In the genomic region with DNA sequence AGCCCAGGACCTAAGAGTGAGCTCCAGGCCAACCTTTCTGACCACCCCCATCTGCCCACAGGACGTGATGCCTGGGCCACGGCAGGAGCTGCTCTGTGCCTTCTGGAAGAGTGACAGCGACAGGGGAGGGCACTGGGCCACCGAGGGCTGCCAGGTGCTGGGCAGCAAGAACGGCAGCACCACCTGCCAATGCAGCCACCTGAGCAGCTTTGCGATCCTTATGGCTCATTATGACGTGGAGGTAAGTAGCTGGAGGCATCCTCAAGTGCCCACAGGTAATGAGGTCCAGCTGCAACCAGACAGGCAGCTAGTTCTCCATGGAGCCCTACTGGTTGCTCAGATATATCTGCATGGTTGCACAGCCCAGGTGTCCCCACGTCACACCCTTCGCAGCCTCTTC, we compare ENCODE assay signal across 14 cellular contexts. TPM values are rescaled to one million over a fixed set of nuclear protein-coding genes. Genes with fewer than 3 reads are reported as not detected.
DNase-seq lines count a peak whose midpoint lies in the region; ATAC-seq, FAIRE-seq and TF ChIP-seq lines count a peak whose summit lies in the region.
"Had no signal": no experiment of that assay in that cellular context is flagged by ENCODE, and none has a peak within 500 bp of the region (broad histone marks: within the 10 kb centered on the region; RNA-seq: fewer than 3 reads in every experiment).

No MANE protein-coding gene starts in this region.

- no peaks in the 10 kb centered on the region for H3K79me2 ChIP-seq in GM12878 (ENCODE audit: control insufficient read depth, insufficient read depth, low read length)

- H3K9me3 ChIP-seq in GM12878 (replicated peaks; ENCODE audit: control insufficient read depth, insufficient read depth, low read length) (no peaks in the 10 kb centered on the region; the same call in 2 of the 3 replicates), upper lobe of right lung (no peaks in the 10 kb centered on the region)

- RAD21 ChIA-PET in GM12878 (lab: Charles Lee; ENCODE audit: unreplicated experiment): interaction anchor here (1.2 to 4.6 kb wide), 5 partner anchors 20 to 224 kb away, joined by 3 to 94 read pairs (median 7); no protein-coding TSS in a partner anchor

- intact Hi-C loops in GM12878 (cut with micrococcal nuclease; ENCODE audit: unreplicated experiment): no loop called here
- intact Hi-C loops in upper lobe of right lung (cut with DNase I): no loop called here

- H3K9ac ChIP-seq in GM12878 (ENCODE audit: control insufficient read depth, insufficient read depth, low read length): no peak overlapping the region

- in situ Hi-C loops in GM12878 (cut with MboI): no loop called here

- peak overlapping the region; percentile 13 to 92 for H3K27ac Mint-ChIP-seq in activated naive CD4-positive, alpha-beta T cell treated with anti-CD3 and anti-CD28 coated beads, Interleukin-2, amount 50 U/mL, for 72 hours
- H3K27ac Mint-ChIP-seq in activated naive CD4-positive, alpha-beta T cell treated with anti-CD3 and anti-CD28 coated beads, Interleukin-2, amount 10 ng/mL, durations not matched to agents 7 days and 5 days: no peak overlapping the region
- H3K27ac Mint-ChIP-seq: activated B cell treated with CpG ODN at 0.5 μM for 24 hours had no signal

- H3K27me3 Mint-ChIP-seq in activated naive CD4-positive, alpha-beta T cell treated with anti-CD3 and anti-CD28 coated beads, Interleukin-2, amount 10 ng/mL, durations not matched to agents 7 days and 5 days: no peaks in the 10 kb centered on the region
- H3K27me3 Mint-ChIP-seq: activated B cell treated with CpG ODN at 0.5 μM for 24 hours had no signal

- POLR2A ChIA-PET in GM12878 (lab: Charles Lee): interaction anchor here (0.7 to 4.0 kb wide), 6 partner anchors 14 to 49 kb away, joined by 3 to 38 read pairs (median 6); a partner anchor contains a TSS

- BruUV-seq in GM12878 (replicated peaks; lab: Mats Ljungman, UMichigan): no TSS peak

- H3K4me2 ChIP-seq in GM12878 (ENCODE audit: control insufficient read depth, insufficient read depth): no peak overlapping the region

- H4K20me1 ChIP-seq in GM12878 (ENCODE audit: control insufficient read depth, insufficient read depth): no peaks in the 10 kb centered on the region

- H3K9me3 Mint-ChIP-seq in activated naive CD4-positive, alpha-beta T cell treated with anti-CD3 and anti-CD28 coated beads, Interleukin-2, amount 50 U/mL, for 72 hours: no peaks in the 10 kb centered on the region
- H3K9me3 Mint-ChIP-seq in activated naive CD4-positive, alpha-beta T cell treated with anti-CD3 and anti-CD28 coated beads, Interleukin-2, amount 10 ng/mL, durations not matched to agents 7 days and 5 days: no peaks in the 10 kb centered on the region
- H3K9me3 Mint-ChIP-seq: activated B cell treated with CpG ODN at 0.5 μM for 24 hours had no signal

- H3K27ac ChIP-seq in GM12878 (ENCODE audit: control insufficient read depth, insufficient read depth) (no peak overlapping the region), upper lobe of right lung (no peak overlapping the region)
- H3K27ac ChIP-seq: cardiac muscle cell, epithelial cell of prostate had no signal

- H2AFZ ChIP-seq in GM12878 (ENCODE audit: control insufficient read depth, low read depth, low read length): no peak overlapping the region

- SMC1A ChIA-PET in GM12878 (lab: Charles Lee; ENCODE audit: uncharacterized antibody, unreplicated experiment): interaction anchor here (1.2 to 2.8 kb wide), 4 partner anchors 11 to 46 kb away, joined by 3 to 14 read pairs (median 4); no protein-coding TSS in a partner anchor

- no peak for TF ChIP-seq RAD21 in GM12878 (IDR thresholded peaks at IDR 0.05; ENCODE audit: insufficient read depth, low read depth, low read length)

- no peak for TF ChIP-seq EP300 in GM12878 (IDR thresholded peaks at IDR 0.05; ENCODE audit: borderline replicate concordance in 1 of 2, control insufficient read depth in 1 of 2, low read depth in 2 of 2, low read length in 2 of 2)

- ATAC-seq in activated naive CD4-positive, alpha-beta T cell treated with anti-CD3 and anti-CD28 coated beads, Interleukin-2, amount 50 U/mL, for 72 hours: no peak
- no peak for ATAC-seq in GM12878
- no peak for ATAC-seq in HG03045 (IDR thresholded peaks at IDR 0.05; ENCODE audit: unreplicated experiment)
- ATAC-seq in upper lobe of right lung: no peak
- no peak for ATAC-seq in HG03135 (IDR thresholded peaks at IDR 0.05; ENCODE audit: unreplicated experiment)

- CTCF ChIA-PET in activated naive CD4-positive, alpha-beta T cell treated with anti-CD3 and anti-CD28 coated beads, Interleukin-2, amount 10 ng/mL, durations not matched to agents 7 days and 5 days (lab: Charles Lee): interaction anchor here (0.7 to 11.5 kb wide), 3 partner anchors 41 to 76 kb away, joined by 3 to 93 read pairs (median 5); no protein-coding TSS in a partner anchor
- CTCF ChIA-PET in GM12878 (lab: Yijun Ruan, JAX): interaction anchor here (1.3 to 7.1 kb wide), 7 partner anchors 9 to 268 kb away, joined by 3 to 125 read pairs (median 5); a partner anchor contains a TSS

- no peak overlapping the region for H3K4me3 Mint-ChIP-seq in activated naive CD4-positive, alpha-beta T cell treated with anti-CD3 and anti-CD28 coated beads, Interleukin-2, amount 10 ng/mL, durations not matched to agents 7 days and 5 days
- H3K4me3 Mint-ChIP-seq: activated B cell treated with CpG ODN at 0.5 μM for 24 hours had no signal

- no peak for TF ChIP-seq POLR2A in GM12878 (IDR thresholded peaks at IDR 0.05; ENCODE audit: low read depth, low read length)

- H3K36me3 Mint-ChIP-seq in activated naive CD4-positive, alpha-beta T cell treated with anti-CD3 and anti-CD28 coated beads, Interleukin-2, amount 50 U/mL, for 72 hours: peaks cover 42 to 56% of the 10 kb centered on the region in 2 donors
- peaks cover 73% of the 10 kb centered on the region for H3K36me3 Mint-ChIP-seq in activated naive CD4-positive, alpha-beta T cell treated with anti-CD3 and anti-CD28 coated beads, Interleukin-2, amount 10 ng/mL, durations not matched to agents 7 days and 5 days

- peaks cover 5% of the 10 kb centered on the region; the same call in 1 of the 2 replicates for H3K4me1 ChIP-seq in GM12878 (ENCODE audit: control insufficient read depth, insufficient read depth, low read length)
- peaks cover 5% of the 10 kb centered on the region for H3K4me1 ChIP-seq in upper lobe of right lung

- H3K4me3 ChIP-seq in GM12878: no peak overlapping the region
- H3K4me3 ChIP-seq in upper lobe of right lung: no peak overlapping the region
- H3K4me3 ChIP-seq: cardiac muscle cell had no signal

- 78% methylated on average over 9 of the region's 9 CpGs for WGBS in GM12878 (ENCODE audit: insufficient coverage, insufficient replicate concordance, low lambda C conversion rate, missing lambda C conversion rate)

- no peak for FAIRE-seq in GM12878 (lab: Jason Lieb, UNC)

- H3K27me3 ChIP-seq in GM12878 (replicated peaks in 1 of 2; ENCODE audit: control insufficient read depth in 2 of 2, insufficient read depth in 2 of 2, low read length in 1 of 2): no peaks in the 10 kb centered on the region
- H3K27me3 ChIP-seq in upper lobe of right lung: no peaks in the 10 kb centered on the region
- H3K27me3 ChIP-seq: cardiac muscle cell had no signal

- TF ChIP-seq CTCF in GM12878 (IDR thresholded peaks at IDR 0.05 in 2 of 3, conservative IDR thresholded peaks at IDR 0.05 in 1 of 3; ENCODE audit: control insufficient read depth in 2 of 3, extremely low read depth in 1 of 3, insufficient read depth in 1 of 3, low read depth in 3 of 3, low read length in 3 of 3) (no peak), upper lobe of right lung (IDR thresholded peaks at IDR 0.05) (no peak)

- H3K36me3 ChIP-seq in GM12878 (ENCODE audit: control insufficient read depth in 2 of 2, insufficient read depth in 2 of 2, low read length in 1 of 2): peaks cover 25 to 41% of the 10 kb centered on the region in 2 experiments
- H3K36me3 ChIP-seq in upper lobe of right lung: peaks cover 95% of the 10 kb centered on the region

- H3K4me1 Mint-ChIP-seq in activated naive CD4-positive, alpha-beta T cell treated with anti-CD3 and anti-CD28 coated beads, Interleukin-2, amount 10 ng/mL, durations not matched to agents 7 days and 5 days: peaks cover 16% of the 10 kb centered on the region

- no peak for DNase-seq in activated naive CD4-positive, alpha-beta T cell treated with anti-CD3 and anti-CD28 coated beads, Interleukin-2, amount 50 U/mL, for 72 hours (ENCODE audit: low spot score in 2 of 2)
- DNase-seq in activated naive CD4-positive, alpha-beta T cell treated with anti-CD3 and anti-CD28 coated beads, Interleukin-2, amount 10 ng/mL, durations not matched to agents 7 days and 5 days: no peak
- peak; percentile 61 for DNase-seq in NCI-H2107 (lab: John Stamatoyannopoulos, UW)
- no peak for DNase-seq in GM12878 (ENCODE audit: low read depth, low spot score)
- DNase-seq in stimulated activated naive CD4-positive, alpha-beta T cell treated with Interleukin-2 at 50 U/mL for 16 hours (lab: John Stamatoyannopoulos, UW): no peak
- DNase-seq in upper lobe of right lung: no peak
- DNase-seq: activated B cell treated with CpG ODN at 0.5 μM for 24 hours; NCI-H1092; OCI-M1; stimulated activated CD4-positive, alpha-beta T cell treated with anti-CD3 and anti-CD28 coated beads, Interleukin-1b, Interleukin-23, amount 100 ng/mL, for 48 hours had no signal

RNA-seq across cellular contexts. Expression of a gene that starts 14.8 kb away (rescaled TPM):
- 100 to 1,000 TPM; 208 to 217 TPM for total RNA-seq in activated naive CD4-positive, alpha-beta T cell treated with anti-CD3 and anti-CD28 coated beads, Interleukin-2, amount 50 U/mL, for 72 hours
- total RNA-seq in GM12878 (2013; cell fraction: nucleolus; rRNA removed): 162 and 204 TPM in 2 replicates
- 248 and 280 TPM in 2 replicates for total RNA-seq in GM12878 (2014; rRNA removed)
- 109 and 116 TPM in 2 replicates for total RNA-seq in GM12878 (2014; rRNA removed; fragmentation: Illumina TruSeq; extraction: Trizol)
- total RNA-seq in GM12878 (2021): 218 and 236 TPM in 2 replicates
- polyA plus RNA-seq in GM12878 (2011; ENCODE audit: low read depth): 90.3 TPM
- 56.8 and 134 TPM in 2 replicates for polyA plus RNA-seq in GM12878 (2011; rRNA removed)
- polyA plus RNA-seq in GM12878 (2011; cell fraction: cytosol; rRNA removed): 158 and 220 TPM in 2 replicates
- 1,234 and 1,343 TPM in 2 replicates for polyA plus RNA-seq in GM12878 (2011; cell fraction: nucleus; rRNA removed)
- 147 and 173 TPM in 2 replicates for polyA plus RNA-seq in GM12878 (2012)
- polyA plus RNA-seq in GM12878 (2014; fragmentation: Illumina TruSeq; extraction: Trizol): 40.7 and 113 TPM in 2 replicates
- 100 to 1,000 TPM; 168 to 212 TPM for polyA plus RNA-seq in GM12878 (2014; fragmentation: Nextera tagmentation; extraction: Ambion mirVana)
- polyA plus RNA-seq in GM12878 (2014; rRNA removed): 249 and 298 TPM in 2 replicates
- 100 to 1,000 TPM; 356 to 378 TPM for polyA plus RNA-seq in GM12878 (2016; fragmentation: Nextera tagmentation; extraction: Ambion mirVana)
- 84.7 and 109 TPM in 2 replicates for polyA minus RNA-seq in GM12878 (2011; rRNA and poly(A)+ RNA removed)
- polyA minus RNA-seq in GM12878 (2011; cell fraction: cytosol; rRNA and poly(A)+ RNA removed): 46.0 and 52.9 TPM in 2 replicates
- polyA minus RNA-seq in GM12878 (2011; cell fraction: nucleus; rRNA and poly(A)+ RNA removed): 125 and 175 TPM in 2 replicates
- 63.0 TPM for total RNA-seq in upper lobe of right lung

RNA-seq across cellular contexts. Expression of a gene that starts 23.1 kb away (rescaled TPM):
- total RNA-seq in activated naive CD4-positive, alpha-beta T cell treated with anti-CD3 and anti-CD28 coated beads, Interleukin-2, amount 50 U/mL, for 72 hours: 100 to 1,000 TPM; 222 to 256 TPM
- 147 and 180 TPM in 2 replicates for total RNA-seq in GM12878 (2013; cell fraction: nucleolus; rRNA removed)
- total RNA-seq in GM12878 (2014; rRNA removed): 75.3 and 81.7 TPM in 2 replicates
- 20.7 and 23.9 TPM in 2 replicates for total RNA-seq in GM12878 (2014; rRNA removed; fragmentation: Illumina TruSeq; extraction: Trizol)
- 103 and 111 TPM in 2 replicates for total RNA-seq in GM12878 (2021)
- 23.2 TPM for polyA plus RNA-seq in GM12878 (2011; ENCODE audit: low read depth)
- polyA plus RNA-seq in GM12878 (2011; rRNA removed): 19.1 and 31.8 TPM in 2 replicates
- polyA plus RNA-seq in GM12878 (2011; cell fraction: cytosol; rRNA removed): 42.8 and 43.6 TPM in 2 replicates
- polyA plus RNA-seq in GM12878 (2011; cell fraction: nucleus; rRNA removed): 211 and 230 TPM in 2 replicates
- 62.9 and 69.7 TPM in 2 replicates for polyA plus RNA-seq in GM12878 (2012)
- polyA plus RNA-seq in GM12878 (2014; fragmentation: Illumina TruSeq; extraction: Trizol): 31.0 and 48.2 TPM in 2 replicates
- 1 to 10 TPM; 4.0 to 4.5 TPM for polyA plus RNA-seq in GM12878 (2014; fragmentation: Nextera tagmentation; extraction: Ambion mirVana)
- polyA plus RNA-seq in GM12878 (2014; rRNA removed): 59.7 and 67.2 TPM in 2 replicates
- polyA plus RNA-seq in GM12878 (2016; fragmentation: Nextera tagmentation; extraction: Ambion mirVana): 10 to 100 TPM; 66.3 to 71.8 TPM
- 58.1 and 96.5 TPM in 2 replicates for polyA minus RNA-seq in GM12878 (2011; rRNA and poly(A)+ RNA removed)
- 35.2 and 47.0 TPM in 2 replicates for polyA minus RNA-seq in GM12878 (2011; cell fraction: cytosol; rRNA and poly(A)+ RNA removed)
- 50.1 and 74.1 TPM in 2 replicates for polyA minus RNA-seq in GM12878 (2011; cell fraction: nucleus; rRNA and poly(A)+ RNA removed)
- total RNA-seq in upper lobe of right lung: 165 TPM

RNA-seq across cellular contexts. Expression of a gene that starts 28.8 kb away (rescaled TPM):
- total RNA-seq in activated naive CD4-positive, alpha-beta T cell treated with anti-CD3 and anti-CD28 coated beads, Interleukin-2, amount 50 U/mL, for 72 hours: 100 to 1,000 TPM; 105 to 192 TPM
- 65.2 and 69.3 TPM in 2 replicates for total RNA-seq in GM12878 (2013; cell fraction: nucleolus; rRNA removed)
- total RNA-seq in GM12878 (2014; rRNA removed) (68.0 and 80.0 TPM in 2 replicates), GM12878 (2014; rRNA removed; fragmentation: Illumina TruSeq; extraction: Trizol) (47.8 and 54.2 TPM in 2 replicates), GM12878 (2021) (189 and 202 TPM in 2 replicates), upper lobe of right lung (159 TPM)
- polyA plus RNA-seq in GM12878 (2011; ENCODE audit: low read depth): 24.3 TPM
- polyA plus RNA-seq in GM12878 (2011; rRNA removed) (26.0 and 49.8 TPM in 2 replicates), GM12878 (2014; fragmentation: Illumina TruSeq; extraction: Trizol) (18.9 and 45.4 TPM in 2 replicates), GM12878 (2014; fragmentation: Nextera tagmentation; extraction: Ambion mirVana) (1 to 10 TPM; 1.0 to 1.4 TPM), GM12878 (2014; rRNA removed) (77.3 and 91.2 TPM in 2 replicates), GM12878 (2016; fragmentation: Nextera tagmentation; extraction: Ambion mirVana) (10 to 100 TPM; 51.3 to 60.1 TPM)
- polyA plus RNA-seq in GM12878 (2011; cell fraction: cytosol; rRNA removed): 60.4 and 77.2 TPM in 2 replicates
- polyA plus RNA-seq in GM12878 (2011; cell fraction: nucleus; rRNA removed): 89.7 and 112 TPM in 2 replicates
- 75.7 and 100 TPM in 2 replicates for polyA plus RNA-seq in GM12878 (2012)
- 59.2 and 121 TPM in 2 replicates for polyA minus RNA-seq in GM12878 (2011; rRNA and poly(A)+ RNA removed)
- polyA minus RNA-seq in GM12878 (2011; cell fraction: cytosol; rRNA and poly(A)+ RNA removed): 51.6 and 70.8 TPM in 2 replicates
- 17.0 and 26.6 TPM in 2 replicates for polyA minus RNA-seq in GM12878 (2011; cell fraction: nucleus; rRNA and poly(A)+ RNA removed)
